ENCODE assay signal across 11 cellular contexts in genomic region chr6:71077655-71078054, GRCh38.
"Had no signal": no experiment of that assay in that cellular context is flagged by ENCODE, and none has a peak within 500 bp of the region (broad histone marks: within the 10 kb centered on the region; RNA-seq: fewer than 3 reads in every experiment).

No MANE protein-coding gene starts in this region.

- H3K4me3 ChIP-seq: adrenal gland, ascending aorta, body of pancreas, breast epithelium, cardiac muscle cell had no signal

- H3K4me1 ChIP-seq: breast epithelium had no signal

- H3K9me3 ChIP-seq: adrenal gland, body of pancreas had no signal

- H3K27ac ChIP-seq: adrenal gland, ascending aorta, body of pancreas, brain microvascular endothelial cell, breast epithelium, cardiac muscle cell had no signal

- H3K36me3 ChIP-seq: adrenal gland, ascending aorta, brain microvascular endothelial cell, breast epithelium, cardiac muscle cell had no signal

- ATAC-seq: activated naive CD4-positive, alpha-beta T cell treated with anti-CD3 and anti-CD28 coated beads, Interleukin-2, amount 50 U/mL, for 72 hours; activated naive CD8-positive, alpha-beta T cell treated with anti-CD3 and anti-CD28 coated beads, Interleukin-2, amount 50 U/mL, for 24 hours; activated T-cell treated with anti-CD3 and anti-CD28 coated beads, Interleukin-2, amount 50 U/mL, for 4 hours; activated T-cell treated with anti-CD3 and anti-CD28 coated beads, Interleukin-2, amount 50 U/mL, for 72 hours; activated T-helper 17 cell treated with anti-CD3 and anti-CD28 coated beads, Interleukin-2, amount 50 U/mL, for 72 hours; body of pancreas had no signal
